22 cellular contexts compared by ENCODE assay signal in genomic region chr9:116382053-116382452, GRCh38.
"Had no signal": no experiment of that assay in that cellular context is flagged by ENCODE, and none has a peak within 500 bp of the region (broad histone marks: within the 10 kb centered on the region; RNA-seq: fewer than 3 reads in every experiment).

No MANE protein-coding gene starts in this region.

- H3K9me3 ChIP-seq: MG63 had no signal

- H3K27ac ChIP-seq: HL-60, RWPE1 had no signal

- FAIRE-seq: HTR-8/SVneo had no signal

- H3K4me3 ChIP-seq: MG63 had no signal

- H3K36me3 ChIP-seq: MG63 had no signal

- ATAC-seq: Panc1, PC-3, SK-N-SH treated with all-trans-retinoic acid at 6 μM for 48 hours had no signal

- H3K27me3 ChIP-seq: MG63 had no signal

- DNase-seq: Karpas-422, KG1, MG63, NCI-H1092 treated with DMSO at 0.1 percent for 48 hours, NCI-H1436, NCI-H187, NCI-H2029, NCI-H2081 treated with DMSO at 0.1 percent for 48 hours, NCI-H2171, NCI-H226, NCI-H446, NCI-H510A, NCI-H524 treated with DMSO at 0.1 percent for 48 hours, NCI-H69, NCI-H774, PC-3, SHP77 had no signal
